Comparison of ENCODE assay signal across 8 cellular contexts in the genomic region with DNA sequence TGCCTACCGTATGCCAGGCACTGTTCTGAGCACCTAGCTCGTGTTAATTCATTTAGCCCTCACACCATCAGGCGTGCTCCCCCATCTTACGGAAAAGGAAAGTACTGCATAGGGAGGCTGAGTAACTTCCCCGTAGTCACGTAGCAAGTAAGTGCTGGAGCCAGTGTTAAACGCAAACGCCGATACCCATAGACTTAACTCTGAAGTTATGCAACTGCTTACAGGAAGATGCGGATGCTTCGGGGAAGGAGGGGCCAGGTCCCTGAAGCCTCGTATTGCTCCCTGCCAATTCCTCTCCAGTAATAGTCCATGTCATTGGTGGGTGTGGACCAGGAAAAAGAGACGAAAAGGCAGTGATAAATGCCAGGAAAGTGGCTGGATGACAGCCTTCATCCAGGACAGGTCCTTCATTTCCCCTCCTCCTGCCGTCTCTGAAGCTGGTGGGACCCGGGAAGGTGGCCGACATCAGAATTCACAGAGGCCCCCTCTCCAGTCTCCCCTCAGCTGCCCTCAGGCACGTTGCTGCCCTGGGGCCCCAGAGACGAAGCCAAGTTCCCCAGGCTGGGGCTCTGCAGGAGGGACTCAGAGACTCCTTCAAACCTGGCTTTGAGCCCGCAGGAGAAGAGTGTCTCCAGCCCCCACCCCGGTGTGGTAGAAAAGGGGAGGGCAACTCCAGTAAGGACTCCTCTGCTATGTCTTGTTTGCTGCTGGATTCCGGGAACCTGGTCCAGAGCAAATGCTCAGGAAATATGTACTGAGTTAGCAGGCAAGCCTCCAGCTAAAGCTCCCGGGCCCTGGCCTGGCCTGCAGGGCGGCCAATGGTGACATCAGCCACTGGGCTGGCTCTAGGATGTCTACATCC.
DNase-seq lines count a peak whose midpoint lies in the region; ATAC-seq and TF ChIP-seq lines count a peak whose summit lies in the region.

No MANE protein-coding gene starts in this region.

- peak overlapping the region; percentile 7 to 53 for H3K4me3 ChIP-seq in duodenal mucosa (ENCODE audit: low read depth in 1 of 2, low read length in 2 of 2)
- peak overlapping the region in 1 of 2 donors; percentile 30 for H3K4me3 ChIP-seq in muscle layer of colon (ENCODE audit: low read depth in 1 of 2, low read length in 2 of 2)

- no peak for TF ChIP-seq CTCF in RWPE1 (conservative IDR thresholded peaks at IDR 0.05; ENCODE audit: low read depth)

- ATAC-seq in HG02678 (IDR thresholded peaks at IDR 0.05; ENCODE audit: unreplicated experiment) (no peak), HG02885 (IDR thresholded peaks at IDR 0.05; ENCODE audit: poor library complexity, unreplicated experiment) (no peak)

- CTCF ChIA-PET in RWPE1 (lab: Yijun Ruan, JAX), result interaction anchor here (0.5 to 1.4 kb wide), 3 partner anchors 24 to 155 kb away, joined by 3 to 5 read pairs (median 3); no protein-coding TSS in a partner anchor

- H3K36me3 ChIP-seq in duodenal mucosa (ENCODE audit: control insufficient read depth in 1 of 2, insufficient read depth in 2 of 2, low read length in 2 of 2) (no peaks in the 10 kb centered on the region), muscle layer of colon (ENCODE audit: insufficient read depth, low read length) (no peaks in the 10 kb centered on the region)

- H3K27me3 ChIP-seq in duodenal mucosa (ENCODE audit: control insufficient read depth in 1 of 2, insufficient read depth in 2 of 2, low read length in 2 of 2), result no peaks in the 10 kb centered on the region
- H3K27me3 ChIP-seq in muscle layer of colon (ENCODE audit: control insufficient read depth in 1 of 2, insufficient read depth in 2 of 2, low read length in 2 of 2), result no peaks in the 10 kb centered on the region

- H3K9me3 ChIP-seq in duodenal mucosa (ENCODE audit: control insufficient read depth in 1 of 2, low read length in 2 of 2), result no peaks in the 10 kb centered on the region
- H3K9me3 ChIP-seq in muscle layer of colon (ENCODE audit: low read length), result no peaks in the 10 kb centered on the region

- H3K27ac ChIP-seq in RWPE1 (peak overlapping the region; percentile 76), duodenal mucosa (ENCODE audit: low read depth, low read length) (peak overlapping the region; percentile 55), muscle layer of colon (ENCODE audit: low read depth, low read length) (peak overlapping the region; percentile 47)

- POLR2A ChIA-PET in RWPE1 (lab: Yijun Ruan, JAX; ENCODE audit: low non-redundant PET), result no interaction called here

- H3K9ac ChIP-seq in duodenal mucosa (ENCODE audit: low read depth in 1 of 2, low read length in 2 of 2) (peak overlapping the region; percentile 17 to 54), muscle layer of colon (ENCODE audit: low read length) (no peak overlapping the region)

- H3K4me1 ChIP-seq in duodenal mucosa (ENCODE audit: control insufficient read depth in 1 of 2, insufficient read depth in 2 of 2, low read length in 2 of 2) (peaks cover 11 to 15% of the 10 kb centered on the region in 2 donors), muscle layer of colon (ENCODE audit: insufficient read depth, low read length) (peaks cover 14% of the 10 kb centered on the region)

- DNase-seq in GM19238 (ENCODE audit: insufficient read length, low spot score), result peak; percentile 44
- DNase-seq in RWPE1 (ENCODE audit: low spot score), result no peak
- DNase-seq in NCI-H2171 (lab: John Stamatoyannopoulos, UW), result no peak
- DNase-seq in NK-92 treated with Interleukin-12 subunit alpha and Interleukin-12 subunit beta, amount 100 ng/mL, for 24 hours (lab: John Stamatoyannopoulos, UW), result no peak
